8 cellular contexts compared by ENCODE assay signal in genomic region chr18:32091724-32092421, GRCh38. TPM values are rescaled to one million over a fixed set of nuclear protein-coding genes. Genes with fewer than 3 reads are reported as not detected.
DNase-seq lines count a peak whose midpoint lies in the region; ATAC-seq and TF ChIP-seq lines count a peak whose summit lies in the region.

Gene RNF138, plus strand, starts transcription at chr18:32091874. Its CDS starts 903 bp downstream, at chr18:32092777.

- intact Hi-C loops in adrenal gland (cut with DNase I) = loop anchor here in 1 of 2 donors (5.0 kb wide), 2 partner anchors 75 to 165 kb away; partner anchors contain the start of gene RNF125
- intact Hi-C loops in left cardiac atrium (cut with DNase I) = no loop called here
- intact Hi-C loops in prostate gland (cut with DNase I) = loop anchor here (5.0 kb wide), 1 partner anchor 150 kb away; the partner anchor contains the start of gene TRAPPC8

- TF ChIP-seq POLR2A in adrenal gland (IDR thresholded peaks at IDR 0.05) (peak; percentile 58 to 78), prostate gland (IDR thresholded peaks at IDR 0.05) (peak; percentile 76)

- no peaks in the 10 kb centered on the region for H3K27me3 ChIP-seq in adrenal gland
- H3K27me3 ChIP-seq in prostate gland (replicated peaks; ENCODE audit: insufficient read depth) = no peaks in the 10 kb centered on the region

- H3K36me3 ChIP-seq in adrenal gland (replicated peaks in 1 of 2) (no peaks in the 10 kb centered on the region), prostate gland (no peaks in the 10 kb centered on the region)

- WGBS in adrenal gland, 4 donors = 0 to 2% (median 1%) methylated on average over 17 to 75 of the region's 75 CpGs
- 1% methylated on average over 74 of the region's 75 CpGs for WGBS in prostate gland

- DNase-seq in GM13976 (ENCODE audit: low spot score) = peak; percentile 90
- DNase-seq in NCI-H146 (lab: John Stamatoyannopoulos, UW) = peak; percentile 97
- peak; percentile 76 to 91 (median 86) for DNase-seq in T-helper 1 cell
- DNase-seq in adrenal gland = peak; percentile 86 to 95 (median 90)
- DNase-seq in left cardiac atrium = peak; percentile 92
- DNase-seq in prostate gland (ENCODE audit: low spot score) = peak; percentile 84
- DNase-seq in ureter (ENCODE audit: low spot score) = peak; percentile 88

- H3K4me1 ChIP-seq in adrenal gland (replicated peaks in 1 of 2) (peaks cover 23 to 27% of the 10 kb centered on the region in 2 donors), prostate gland (replicated peaks) (no peaks in the 10 kb centered on the region)

- H3K27ac ChIP-seq in adrenal gland (peak within 1 kb of the TSS; percentile 95 to 100 (median 99)), prostate gland (peak within 1 kb of the TSS; percentile 100)

- ATAC-seq in HG02852 (IDR thresholded peaks at IDR 0.05; ENCODE audit: unreplicated experiment) (peak; percentile 58), left cardiac atrium (peak; percentile 69 to 79)

- H3K4me3 ChIP-seq in adrenal gland (peak within 1 kb of the TSS; percentile 52 to 93 (median 76)), prostate gland (peak within 1 kb of the TSS; percentile 87 to 93)

- in situ Hi-C loops in GM13976 (cut with MboI; ENCODE audit: low sequenced_read_pairs, unreplicated experiment) = no loop called here

- TF ChIP-seq CTCF in GM13976 (IDR thresholded peaks at IDR 0.05; ENCODE audit: borderline replicate concordance, control extremely low read depth, extremely low read depth, insufficient read depth, missing control alignments) (no peak), adrenal gland (IDR thresholded peaks at IDR 0.05) (no peak), prostate gland (IDR thresholded peaks at IDR 0.05) (peak in 1 of 4 experiments; percentile 13)

- H3K9me3 ChIP-seq in adrenal gland (replicated peaks in 1 of 3) = no peaks in the 10 kb centered on the region
- no peaks in the 10 kb centered on the region for H3K9me3 ChIP-seq in prostate gland

RNA-seq across cellular contexts. Expression of gene RNF138, which starts in this region (rescaled TPM):
- total RNA-seq in adrenal gland (10 to 100 TPM in 7 of 8 donors, 1 to 10 TPM in 1; 5.8 to 41.6 (median 16.4) TPM), left cardiac atrium (10 to 100 TPM; 12.4 to 17.2 TPM), prostate gland (10 to 100 TPM; 25.4 to 72.9 TPM), ureter (19.3 TPM)
- 10 to 100 TPM in 1 of 3 donors, 1 to 10 TPM in 2; 5.2 to 10.0 (median 6.9) TPM for polyA plus RNA-seq in adrenal gland

Comparison
In these comparisons a context has a peak if more than half of its experiments do, and no peak if none do; other contexts are left out.
1. Peak in every context shown above with its lines: DNase-seq, ATAC-seq, H3K4me3 ChIP-seq and H3K27ac ChIP-seq.